In genomic region chr17:80264048-80264792, GRCh38 we compare ENCODE assay signal across 8 cellular contexts. TPM values are rescaled to one million over a fixed set of nuclear protein-coding genes. Genes with fewer than 3 reads are reported as not detected.
DNase-seq lines count a peak whose midpoint lies in the region; ATAC-seq and TF ChIP-seq lines count a peak whose summit lies in the region.

No MANE protein-coding gene starts in this region.

- H3K9me3 ChIP-seq in right cardiac atrium (ENCODE audit: control insufficient read depth, low read length) (no peaks in the 10 kb centered on the region), muscle layer of duodenum (ENCODE audit: control insufficient read depth in 1 of 2, low read length in 2 of 2) (no peaks in the 10 kb centered on the region)

- peak overlapping the region; percentile 48 for H3K27ac ChIP-seq in right cardiac atrium (ENCODE audit: low read length)
- peak overlapping the region; percentile 80 for H3K27ac ChIP-seq in muscle layer of duodenum (ENCODE audit: low read length)
- H3K27ac ChIP-seq in urinary bladder (ENCODE audit: low read depth), result peak overlapping the region; percentile 46

- ATAC-seq in right cardiac atrium (no peak), Right ventricle myocardium superior (ENCODE audit: poor library complexity) (no peak), HG02678 (IDR thresholded peaks at IDR 0.05; ENCODE audit: unreplicated experiment) (no peak)

- TF ChIP-seq CTCF in lower leg skin (IDR thresholded peaks at IDR 0.05), result no peak

- peak overlapping the region; percentile 26 for H3K4me3 ChIP-seq in right cardiac atrium (ENCODE audit: low read length)
- H3K4me3 ChIP-seq in muscle layer of duodenum (ENCODE audit: low read depth in 1 of 2, low read length in 2 of 2), result peak overlapping the region; percentile 57 to 83
- peak overlapping the region; percentile 25 for H3K4me3 ChIP-seq in urinary bladder (ENCODE audit: low read depth, low read length)
- no peak overlapping the region for H3K4me3 ChIP-seq in lower leg skin (ENCODE audit: low read depth, poor library complexity, severe bottlenecking)

- H3K4me1 ChIP-seq in right cardiac atrium (ENCODE audit: control insufficient read depth, insufficient read depth, low read length), result peaks cover 4% of the 10 kb centered on the region
- H3K4me1 ChIP-seq in muscle layer of duodenum (ENCODE audit: control insufficient read depth in 1 of 2, insufficient read depth in 2 of 2, low read length in 2 of 2), result peaks cover 5 to 26% of the 10 kb centered on the region in 2 donors
- peaks cover 5% of the 10 kb centered on the region for H3K4me1 ChIP-seq in urinary bladder (ENCODE audit: insufficient read depth)

- H3K36me3 ChIP-seq in muscle layer of duodenum (ENCODE audit: control insufficient read depth in 1 of 2, insufficient read depth in 2 of 2, low read length in 2 of 2) (peaks cover 12 to 25% of the 10 kb centered on the region in 2 donors), urinary bladder (ENCODE audit: insufficient read depth) (peaks cover 3% of the 10 kb centered on the region)

- TF ChIP-seq POLR2A in lower leg skin (IDR thresholded peaks at IDR 0.05), result no peak

- H3K27me3 ChIP-seq in right cardiac atrium (ENCODE audit: control insufficient read depth, insufficient read depth), result no peaks in the 10 kb centered on the region
- no peaks in the 10 kb centered on the region for H3K27me3 ChIP-seq in muscle layer of duodenum (ENCODE audit: low read depth, low read length)

- intact Hi-C loops in right cardiac atrium (cut with DNase I), result no loop called here
- intact Hi-C loops in Right ventricle myocardium superior (cut with DNase I), result no loop called here
- intact Hi-C loops in lower leg skin (cut with DNase I; ENCODE audit: low total_unique reads), result no loop called here

- DNase-seq in right cardiac atrium, result peak in 1 of 3 donors; percentile 70
- DNase-seq in Right ventricle myocardium superior, result no peak
- DNase-seq in activated naive CD4-positive, alpha-beta T cell treated with anti-CD3 and anti-CD28 coated beads, Interleukin-2, amount 50 U/mL, for 16 hours, result peak; percentile 58
- DNase-seq in lower leg skin (ENCODE audit: low spot score in 2 of 2), result no peak
- no peak for DNase-seq in hippocampal formation (lab: John Stamatoyannopoulos, UW)

- WGBS in right cardiac atrium, result 61% methylated on average over 16 of the region's 16 CpGs
- WGBS in urinary bladder, result 69% methylated on average over 16 of the region's 16 CpGs
- WGBS in lower leg skin, 2 donors, result 80 to 84% methylated on average over 16 of the region's 16 CpGs

RNA-seq across cellular contexts. Expression of gene RNF213, which starts 3.6 kb away (rescaled TPM):
- total RNA-seq in right cardiac atrium, result 10 to 100 TPM; 36.3 to 49.7 (median 43.9) TPM
- polyA plus RNA-seq in right cardiac atrium, result 28.7 TPM
- total RNA-seq in Right ventricle myocardium superior, result 29.9 TPM
- 81.5 TPM for total RNA-seq in urinary bladder
- polyA plus RNA-seq in urinary bladder, result 37.2 TPM
- 100 to 1,000 TPM in 1 of 4 donors, 10 to 100 TPM in 3; 48.4 to 103 (median 59.8) TPM for total RNA-seq in lower leg skin

RNA-seq across cellular contexts. Expression of gene SLC26A11, which starts 44.0 kb away (rescaled TPM):
- total RNA-seq in right cardiac atrium, result 1 to 10 TPM; 5.3 to 7.8 (median 6.8) TPM
- polyA plus RNA-seq in right cardiac atrium, result 4.4 TPM
- total RNA-seq in Right ventricle myocardium superior, result 5.1 TPM
- total RNA-seq in urinary bladder, result 9.2 TPM
- 14.2 TPM for polyA plus RNA-seq in urinary bladder
- 10 to 100 TPM; 20.1 to 28.1 (median 22.3) TPM for total RNA-seq in lower leg skin

RNA-seq across cellular contexts. Expression of gene SGSH, which starts 44.1 kb away (rescaled TPM):
- total RNA-seq in right cardiac atrium (10 to 100 TPM; 16.6 to 23.4 (median 19.9) TPM), Right ventricle myocardium superior (13.4 TPM), urinary bladder (8.4 TPM), lower leg skin (10 to 100 TPM; 19.4 to 47.3 (median 37.0) TPM)
- polyA plus RNA-seq in right cardiac atrium (13.0 TPM), urinary bladder (30.6 TPM)
